22 cellular contexts compared by ENCODE assay signal in the genomic region with DNA sequence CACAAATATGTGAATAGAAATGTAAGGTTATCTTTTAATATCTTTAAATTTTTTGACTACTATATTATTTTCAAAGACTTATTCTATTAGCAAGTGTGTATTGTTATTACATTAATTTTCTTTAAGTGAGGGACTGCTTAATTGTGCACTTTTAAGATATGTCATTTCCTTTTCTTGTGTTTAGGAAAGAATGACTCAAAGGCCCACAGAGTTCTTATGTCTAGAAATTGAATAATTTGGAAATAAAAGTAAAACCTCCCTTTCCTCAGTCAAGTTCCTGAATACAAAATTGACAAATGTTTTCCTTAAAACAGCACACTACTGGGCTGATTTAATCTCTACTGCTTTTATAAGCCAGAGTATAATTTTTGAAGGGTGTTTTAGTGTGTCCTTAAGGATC.
"Had no signal": no experiment of that assay in that cellular context is flagged by ENCODE, and none has a peak within 500 bp of the region (broad histone marks: within the 10 kb centered on the region; RNA-seq: fewer than 3 reads in every experiment).

No MANE protein-coding gene starts in this region.

- H3K4me1 ChIP-seq: esophagus muscularis mucosa, gastrocnemius medialis, heart left ventricle, left lung, lower lobe of right lung had no signal

- DNase-seq: effector CD8-positive, alpha-beta T cell; effector memory CD8-positive, alpha-beta T cell; endodermal cell; foreskin fibroblast; foreskin melanocyte; gastrocnemius medialis; glutamatergic neuron; heart left ventricle; left cardiac atrium; left lung; left ventricle myocardium superior; lower lobe of right lung; mesenchymal stem cell; mucosa of descending colon; naive B cell; naive thymus-derived CD8-positive, alpha-beta T cell had no signal

- ATAC-seq: effector memory CD8-positive, alpha-beta T cell; gastrocnemius medialis; heart left ventricle; left cardiac atrium; left lung; left ventricle myocardium superior; lower lobe of right lung; mucosa of descending colon; naive thymus-derived CD8-positive, alpha-beta T cell had no signal

- H3K9me3 ChIP-seq: esophagus muscularis mucosa, gastrocnemius medialis, heart left ventricle, left lung, lower lobe of right lung, mucosa of descending colon had no signal

- FAIRE-seq: endometrium, keratinocyte had no signal

- H3K27me3 ChIP-seq: esophagus muscularis mucosa, gastrocnemius medialis, hepatocyte, left lung had no signal

- H2AFZ ChIP-seq: hepatocyte had no signal

- H3K9me3 Mint-ChIP-seq: effector memory CD8-positive, alpha-beta T cell; endodermal cell; mesothelial cell of epicardium had no signal

- H3K4me3 Mint-ChIP-seq: effector memory CD8-positive, alpha-beta T cell; endodermal cell; mesothelial cell of epicardium; naive B cell; naive thymus-derived CD8-positive, alpha-beta T cell had no signal

- H3K27me3 Mint-ChIP-seq: effector memory CD8-positive, alpha-beta T cell; naive B cell; naive thymus-derived CD8-positive, alpha-beta T cell had no signal

- H3K27ac Mint-ChIP-seq: effector memory CD8-positive, alpha-beta T cell; endodermal cell; mesothelial cell of epicardium; naive B cell; naive thymus-derived CD8-positive, alpha-beta T cell had no signal

- H3K79me2 ChIP-seq: hepatocyte had no signal

- H3K4me1 Mint-ChIP-seq: endodermal cell; naive B cell; naive thymus-derived CD8-positive, alpha-beta T cell had no signal

- H3K36me3 Mint-ChIP-seq: mesothelial cell of epicardium; naive B cell; naive thymus-derived CD8-positive, alpha-beta T cell had no signal

- H3K4me2 ChIP-seq: hepatocyte had no signal

- H3K36me3 ChIP-seq: esophagus muscularis mucosa, gastrocnemius medialis, heart left ventricle, left lung, lower lobe of right lung had no signal

- H3K4me3 ChIP-seq: coronary artery, esophagus muscularis mucosa, gastrocnemius medialis, heart left ventricle, hepatocyte, left lung, lower lobe of right lung, mucosa of descending colon had no signal

- H3K27ac ChIP-seq: coronary artery, esophagus muscularis mucosa, gastrocnemius medialis, heart left ventricle, hepatocyte, left lung, lower lobe of right lung had no signal
